ENCODE assay signal across 8 cellular contexts in the genomic region with DNA sequence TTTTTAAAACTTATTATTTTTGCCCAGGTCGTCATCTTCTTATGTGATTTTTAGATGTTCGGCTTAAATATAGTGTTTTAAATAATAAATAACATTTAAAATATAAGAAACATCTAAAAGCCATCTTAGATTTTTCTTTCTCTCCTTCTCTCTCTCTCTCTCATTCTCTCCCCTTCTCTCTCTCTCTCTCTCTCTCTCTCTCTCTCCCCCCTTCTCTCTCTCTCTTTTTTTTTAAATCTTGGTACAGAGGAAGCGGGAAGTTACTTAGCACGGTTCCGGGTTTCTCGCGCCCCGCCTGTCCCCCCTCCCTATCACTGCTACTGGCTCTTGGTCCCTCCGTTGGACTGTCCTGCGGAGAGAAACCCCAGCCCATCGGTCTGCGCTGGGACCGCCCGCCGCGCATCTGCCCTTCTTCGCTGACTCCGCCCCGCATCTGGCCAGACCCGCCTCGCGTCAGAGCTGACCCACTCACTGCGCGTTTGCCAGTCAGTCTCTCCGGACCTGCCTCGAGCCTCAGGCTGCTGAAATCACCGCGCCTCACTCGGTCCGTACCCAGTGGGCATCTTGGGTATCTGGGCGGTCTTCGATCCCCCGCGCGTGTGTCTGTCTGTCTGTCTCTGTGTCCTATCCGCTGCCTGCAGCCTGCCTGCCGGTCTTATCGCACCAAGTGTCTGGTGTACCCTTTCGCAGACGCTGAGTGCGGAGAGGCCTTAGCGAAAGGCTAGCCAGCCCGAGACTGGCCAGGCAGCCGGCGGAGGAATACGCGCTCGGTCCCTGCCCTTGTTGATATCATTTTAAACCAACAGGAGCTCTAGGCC. TPM values are rescaled to one million over a fixed set of nuclear protein-coding genes. Genes with fewer than 3 reads are reported as not detected.
DNase-seq lines count a peak whose midpoint lies in the region; ATAC-seq and TF ChIP-seq lines count a peak whose summit lies in the region.

Gene PABPC5, plus strand, starts transcription at position 489 of the 818 bp plus-strand sequence. CDS start 739 bp downstream, outside the sequence.

- TF ChIP-seq CTCF in ascending aorta (IDR thresholded peaks at IDR 0.05): no peak
- TF ChIP-seq CTCF in prostate gland (IDR thresholded peaks at IDR 0.05): no peak
- TF ChIP-seq CTCF in GM13977 (IDR thresholded peaks at IDR 0.05; ENCODE audit: extremely low read depth, insufficient read depth, missing control alignments): no peak

- peak within 1 kb of the TSS; percentile 74 for H3K27ac ChIP-seq in ascending aorta
- peak within 1 kb of the TSS; percentile 58 to 65 for H3K27ac ChIP-seq in prostate gland

- H3K4me3 ChIP-seq in H7 (ENCODE audit: insufficient read depth, low read depth, low read length) (peak within 1 kb of the TSS; percentile 84), ascending aorta (peak within 1 kb of the TSS; percentile 57 to 61), prostate gland (peak within 1 kb of the TSS; percentile 27 to 31)

- in situ Hi-C loops in GM13977 (cut with MboI; ENCODE audit: low pct_unique_long_range_greater_than_20kb, low sequenced_read_pairs, unreplicated experiment): no loop called here

- H3K9me3 ChIP-seq in ascending aorta (no peaks in the 10 kb centered on the region), prostate gland (no peaks in the 10 kb centered on the region)

- ATAC-seq in HG03432 (IDR thresholded peaks at IDR 0.05; ENCODE audit: unreplicated experiment): no peak
- no peak for ATAC-seq in GM18519 (IDR thresholded peaks at IDR 0.05; ENCODE audit: low FRiP score, unreplicated experiment)
- no peak for ATAC-seq in GM19455 (IDR thresholded peaks at IDR 0.05; ENCODE audit: unreplicated experiment)

- peak; percentile 79 for DNase-seq in H7
- peak; percentile 14 to 87 for DNase-seq in ascending aorta (ENCODE audit: low spot score in 2 of 2)
- DNase-seq in hepatic stellate cell (ENCODE audit: low spot score): peak; percentile 44
- peak; percentile 33 for DNase-seq in prostate gland (ENCODE audit: low spot score)
- no peak for DNase-seq in GM13977 (ENCODE audit: low spot score)

- H3K4me1 ChIP-seq in ascending aorta (no peaks in the 10 kb centered on the region), prostate gland (replicated peaks) (no peaks in the 10 kb centered on the region)

- H3K27me3 ChIP-seq in H7 (ENCODE audit: control insufficient read depth, insufficient read depth, low read length): peaks cover 2% of the 10 kb centered on the region; the same call in 1 of the 2 replicates
- no peaks in the 10 kb centered on the region for H3K27me3 ChIP-seq in ascending aorta
- no peaks in the 10 kb centered on the region for H3K27me3 ChIP-seq in prostate gland (replicated peaks; ENCODE audit: insufficient read depth)

- no peak for TF ChIP-seq POLR2A in prostate gland (IDR thresholded peaks at IDR 0.05)

- H3K36me3 ChIP-seq in H7 (replicated peaks; ENCODE audit: control insufficient read depth, insufficient read depth, low read length) (no peaks in the 10 kb centered on the region), ascending aorta (no peaks in the 10 kb centered on the region), prostate gland (no peaks in the 10 kb centered on the region)

- WGBS in prostate gland: 7% methylated on average over 23 of the region's 48 CpGs

- intact Hi-C loops in ascending aorta (cut with DNase I): no loop called here
- intact Hi-C loops in prostate gland (cut with DNase I): no loop called here

RNA-seq across cellular contexts. Expression of gene PABPC5, which starts in this region (rescaled TPM):
- 4.3 and 6.2 TPM in 2 replicates for total RNA-seq in H7 (2014; rRNA removed; shearing (Covaris generic))
- 0.75 TPM for total RNA-seq in ascending aorta
- total RNA-seq in prostate gland: 1 to 10 TPM; 3.1 TPM

Comparison
In these comparisons a context has a peak if more than half of its experiments do, and no peak if none do; other contexts are left out.
1. Peak in DNase-seq, H3K4me3 ChIP-seq and H3K27ac ChIP-seq in ascending aorta; RNA of the gene not detected or under 1 TPM.
2. H3K4me3 ChIP-seq: peak in every context shown above with its lines; median percentile 84 in H7; 59 in ascending aorta; 29 in prostate gland.